In genomic region chr10:22246680-22247391, GRCh38 we compare ENCODE assay signal across 9 cellular contexts. TPM values are rescaled to one million over a fixed set of nuclear protein-coding genes. Genes with fewer than 3 reads are reported as not detected.
DNase-seq lines count a peak whose midpoint lies in the region; ATAC-seq and TF ChIP-seq lines count a peak whose summit lies in the region.
"Had no signal": no experiment of that assay in that cellular context is flagged by ENCODE, and none has a peak within 500 bp of the region (broad histone marks: within the 10 kb centered on the region; RNA-seq: fewer than 3 reads in every experiment).

No MANE protein-coding gene starts in this region.

- peaks cover 74% of the 10 kb centered on the region for H3K27me3 Mint-ChIP-seq in endodermal cell (ENCODE audit: insufficient read depth)

- peak; percentile 91 to 95 for ATAC-seq in activated CD4-positive, CD25-positive, alpha-beta regulatory T cell treated with anti-CD3 and anti-CD28 coated beads, Interleukin-2, amount 50 U/mL, for 24 hours

- no peak for DNase-seq in activated CD4-positive, CD25-positive, alpha-beta regulatory T cell (lab: John Stamatoyannopoulos, UW)
- DNase-seq in T-helper 22 cell (ENCODE audit: low read depth) (peak; percentile 56), GOT3 (lab: John Stamatoyannopoulos, UW) (no peak), endodermal cell (no peak), BE2C (no peak)
- peak; percentile 13 to 44 (median 17) for DNase-seq in effector memory CD4-positive, alpha-beta T cell
- peak in 2 of 3 experiments; percentile 13 to 38 for DNase-seq in stimulated activated CD4-positive, alpha-beta T cell treated with anti-CD3 and anti-CD28 coated beads, TNF-alpha, amount 100 ng/mL, for 24 hours (ENCODE audit: low read depth in 3 of 3)
- DNase-seq: 8988T had no signal

- H3K36me3 ChIP-seq in effector memory CD4-positive, alpha-beta T cell (ENCODE audit: control insufficient read depth, insufficient read depth, low read length) = no peaks in the 10 kb centered on the region
- H3K36me3 ChIP-seq in endodermal cell (ENCODE audit: control insufficient read depth, insufficient read depth, low read length) (no peaks in the 10 kb centered on the region), BE2C (no peaks in the 10 kb centered on the region)

- H3K9me3 Mint-ChIP-seq in endodermal cell = no peaks in the 10 kb centered on the region

- H3K36me3 Mint-ChIP-seq in endodermal cell (ENCODE audit: low read depth) = no peaks in the 10 kb centered on the region

- no peak overlapping the region for H3K4me3 Mint-ChIP-seq in endodermal cell

- peaks cover 5% of the 10 kb centered on the region for H3K4me1 ChIP-seq in effector memory CD4-positive, alpha-beta T cell (ENCODE audit: control insufficient read depth, insufficient read depth, low read length, poor library complexity, severe bottlenecking)
- H3K4me1 ChIP-seq in endodermal cell (ENCODE audit: control insufficient read depth, insufficient read depth, low read length) (no peaks in the 10 kb centered on the region), BE2C (no peaks in the 10 kb centered on the region)

- H3K27ac ChIP-seq in effector memory CD4-positive, alpha-beta T cell (ENCODE audit: insufficient read depth, low read length, poor library complexity, severe bottlenecking) = peak overlapping the region; percentile 50
- no peak overlapping the region for H3K27ac ChIP-seq in endodermal cell (ENCODE audit: low read depth, low read length)

- no peak overlapping the region for H3K4me3 ChIP-seq in effector memory CD4-positive, alpha-beta T cell (ENCODE audit: insufficient read depth, low read depth, low read length, poor library complexity, severe bottlenecking)
- H3K4me3 ChIP-seq in endodermal cell (ENCODE audit: low read length) (no peak overlapping the region), BE2C (ENCODE audit: low read depth, low read length) (no peak overlapping the region)

- WGBS in endodermal cell (ENCODE audit: insufficient coverage in 1 of 2, insufficient read length in 1 of 2), 2 experiments = 94 to 100% methylated on average over 3 of the region's 3 CpGs

- H3K9me3 ChIP-seq in effector memory CD4-positive, alpha-beta T cell (ENCODE audit: control insufficient read depth, low read length) = no peaks in the 10 kb centered on the region
- H3K9me3 ChIP-seq in endodermal cell (ENCODE audit: control insufficient read depth, low read length) (peaks cover 2% of the 10 kb centered on the region), BE2C (no peaks in the 10 kb centered on the region; the same call in 1 of the 2 replicates)

- H3K9ac ChIP-seq in endodermal cell (ENCODE audit: extremely low read depth, low read length, poor library complexity, severe bottlenecking) = no peak overlapping the region

- H3K27me3 ChIP-seq in effector memory CD4-positive, alpha-beta T cell (replicated peaks; ENCODE audit: control insufficient read depth, insufficient read depth, low read length, poor library complexity, severe bottlenecking) = no peaks in the 10 kb centered on the region
- peaks cover 24% of the 10 kb centered on the region for H3K27me3 ChIP-seq in endodermal cell (ENCODE audit: control insufficient read depth, insufficient read depth, low read length, poor library complexity, severe bottlenecking)
- no peaks in the 10 kb centered on the region for H3K27me3 ChIP-seq in BE2C

- H3K27ac Mint-ChIP-seq in endodermal cell = no peak overlapping the region

- TF ChIP-seq CTCF in endodermal cell (conservative IDR thresholded peaks at IDR 0.05) = no peak
- TF ChIP-seq CTCF in BE2C (IDR thresholded peaks at IDR 0.05; ENCODE audit: low read depth, low read length) = no peak

- peaks cover 15% of the 10 kb centered on the region for H3K4me1 Mint-ChIP-seq in endodermal cell

RNA-seq across cellular contexts. Expression of gene EBLN1, which starts 29.0 kb away (rescaled TPM):
- not detected for total RNA-seq in endodermal cell
- not detected for polyA plus RNA-seq in endodermal cell (2013, experiment 1 of 2)
- polyA plus RNA-seq in endodermal cell (2013, experiment 2 of 2) = not detected
- polyA plus RNA-seq in BE2C (2012; ENCODE audit: insufficient read depth, insufficient read length, low read depth) = not detected

Comparison
In these comparisons a context has a peak if more than half of its experiments do, and no peak if none do; other contexts are left out.
1. DNase-seq: peak in T-helper 22 cell (single experiment), effector memory CD4-positive, alpha-beta T cell (3 of 3) and stimulated activated CD4-positive, alpha-beta T cell treated with anti-CD3 and anti-CD28 coated beads, TNF-alpha, amount 100 ng/mL, for 24 hours (2 of 3); none in activated CD4-positive, CD25-positive, alpha-beta regulatory T cell (0 of 4), GOT3 (single experiment), endodermal cell (single experiment) and BE2C (single experiment).